In genomic region chr3:197354195-197355059, GRCh38 we compare ENCODE assay signal across 8 cellular contexts. TPM values are rescaled to one million over a fixed set of nuclear protein-coding genes. Genes with fewer than 3 reads are reported as not detected.
DNase-seq lines count a peak whose midpoint lies in the region; ATAC-seq and TF ChIP-seq lines count a peak whose summit lies in the region.

No MANE protein-coding gene starts in this region.

- H3K36me3 ChIP-seq in DOHH2 (ENCODE audit: control insufficient read depth, low read length) = no peaks in the 10 kb centered on the region
- no peaks in the 10 kb centered on the region for H3K36me3 ChIP-seq in SJSA1

- H3K9me3 ChIP-seq in DOHH2 (ENCODE audit: control insufficient read depth, insufficient read depth, low read length) = peaks cover 6% of the 10 kb centered on the region; the same call in 1 of the 2 replicates
- no peaks in the 10 kb centered on the region for H3K9me3 ChIP-seq in SJSA1 (replicated peaks)

- H3K4me3 ChIP-seq in DOHH2 (ENCODE audit: low read length) (no peak overlapping the region), SJSA1 (0 out of 2 replicates have a peak overlapping the region, but pooled peaks have one; percentile 1)

- H3K9me2 ChIP-seq in DOHH2 (replicated peaks; ENCODE audit: control insufficient read depth, low read length) = no peaks in the 10 kb centered on the region

- intact Hi-C loops in Right ventricle myocardium superior (cut with DNase I) = no loop called here

- peak in 1 of 2 experiments; percentile 50 for DNase-seq in SJSA1 (ENCODE audit: low read depth in 1 of 2, low spot score in 2 of 2)
- DNase-seq in Right ventricle myocardium superior = peak; percentile 75
- DNase-seq in renal cortical epithelial cell (ENCODE audit: low read depth) = peak; percentile 40
- no peak for DNase-seq in left lobe of liver (ENCODE audit: low spot score)
- no peak for DNase-seq in stimulated activated naive CD4-positive, alpha-beta T cell treated with Interleukin-2 at 50 U/mL for 16 hours (lab: John Stamatoyannopoulos, UW)
- no peak for DNase-seq in stimulated activated CD4-positive, alpha-beta T cell treated with anti-CD3 and anti-CD28 coated beads, Interleukin-4, amount 100 ng/mL, for 24 hours

- H3K4me1 ChIP-seq in DOHH2 (ENCODE audit: control insufficient read depth, low read length) (peaks cover 9% of the 10 kb centered on the region), SJSA1 (replicated peaks) (peaks cover 45% of the 10 kb centered on the region)

- H3K27me3 ChIP-seq in DOHH2 (ENCODE audit: control insufficient read depth, low read length) (peaks cover 27% of the 10 kb centered on the region), SJSA1 (replicated peaks) (no peaks in the 10 kb centered on the region)

- H3K79me2 ChIP-seq in DOHH2 (ENCODE audit: control insufficient read depth, low read length) = no peaks in the 10 kb centered on the region

- H3K27ac ChIP-seq in DOHH2 (ENCODE audit: low read depth, low read length) (no peak overlapping the region), SJSA1 (peak overlapping the region; percentile 17; the same call in 1 of the 2 replicates)

- H3K4me2 ChIP-seq in DOHH2 (ENCODE audit: low read length) = peak overlapping the region; percentile 10

- H3F3A ChIP-seq in DOHH2 (ENCODE audit: control insufficient read depth, insufficient read depth) = no peaks in the 10 kb centered on the region

- no peaks in the 10 kb centered on the region for H4K20me1 ChIP-seq in DOHH2 (ENCODE audit: control insufficient read depth, insufficient read depth, low read depth, low read length)

- no peak for TF ChIP-seq CTCF in DOHH2 (IDR thresholded peaks at IDR 0.05; ENCODE audit: low read depth, low read length, poor library complexity, severe bottlenecking)

- peak; percentile 12 for ATAC-seq in Right ventricle myocardium superior (ENCODE audit: poor library complexity)
- no peak for ATAC-seq in left lobe of liver
- no peak for ATAC-seq in GM19452 (IDR thresholded peaks at IDR 0.05; ENCODE audit: unreplicated experiment)

RNA-seq across cellular contexts. Expression of gene DLG1, which starts 56.0 kb away (rescaled TPM):
- total RNA-seq in SJSA1 (2014; rRNA removed; shearing (Covaris generic)) = 51.6 and 81.2 TPM in 2 replicates
- total RNA-seq in Right ventricle myocardium superior = 40.7 TPM
- total RNA-seq in renal cortical epithelial cell = 153 and 197 TPM in 2 replicates
- 49.0 TPM for total RNA-seq in left lobe of liver

Comparison
In these comparisons a context has a peak if more than half of its experiments do, and no peak if none do; other contexts are left out.
1. DNase-seq: peak in Right ventricle myocardium superior (single experiment) and renal cortical epithelial cell (single experiment); none in left lobe of liver (single experiment), stimulated activated naive CD4-positive, alpha-beta T cell treated with Interleukin-2 at 50 U/mL for 16 hours (single experiment) and stimulated activated CD4-positive, alpha-beta T cell treated with anti-CD3 and anti-CD28 coated beads, Interleukin-4, amount 100 ng/mL, for 24 hours (single experiment).